In genomic region chr14:34119107-34119858, GRCh38 we compare ENCODE assay signal across 22 cellular contexts.
DNase-seq lines count a peak whose midpoint lies in the region; ATAC-seq lines count a peak whose summit lies in the region.
"Had no signal": no experiment of that assay in that cellular context is flagged by ENCODE, and none has a peak within 500 bp of the region (broad histone marks: within the 10 kb centered on the region; RNA-seq: fewer than 3 reads in every experiment).

No MANE protein-coding gene starts in this region.

- H3K9me3 Mint-ChIP-seq in activated T-cell treated with anti-CD3 and anti-CD28 coated beads, Interleukin-2, amount 50 U/mL, for 4 hours, result no peaks in the 10 kb centered on the region
- H3K9me3 Mint-ChIP-seq in activated T-cell treated with anti-CD3 and anti-CD28 coated beads, Interleukin-2, amount 50 U/mL, for 24 hours, result peaks cover 6% of the 10 kb centered on the region
- H3K9me3 Mint-ChIP-seq in activated naive CD8-positive, alpha-beta T cell treated with anti-CD3 and anti-CD28 coated beads, Interleukin-2, amount 50 U/mL, for 24 hours, result peaks cover 4% of the 10 kb centered on the region
- H3K9me3 Mint-ChIP-seq in activated naive CD8-positive, alpha-beta T cell treated with anti-CD3 and anti-CD28 coated beads for 36 hours, result peaks cover 4% of the 10 kb centered on the region
- H3K9me3 Mint-ChIP-seq: CD4-positive, alpha-beta T cell had no signal

- no peak overlapping the region for H3K27ac Mint-ChIP-seq in activated T-cell treated with anti-CD3 and anti-CD28 coated beads, Interleukin-2, amount 50 U/mL, for 24 hours
- no peak overlapping the region for H3K27ac Mint-ChIP-seq in activated naive CD8-positive, alpha-beta T cell treated with anti-CD3 and anti-CD28 coated beads, Interleukin-2, amount 50 U/mL, for 24 hours
- no peak overlapping the region for H3K27ac Mint-ChIP-seq in activated naive CD8-positive, alpha-beta T cell treated with anti-CD3 and anti-CD28 coated beads for 36 hours
- H3K27ac Mint-ChIP-seq: CD4-positive, alpha-beta T cell; CD8-positive, alpha-beta memory T cell; H9 had no signal

- H3K4me3 ChIP-seq in stomach smooth muscle (ENCODE audit: low read length in 2 of 2), result no peak overlapping the region
- H3K4me3 ChIP-seq: A549; BLaER1 treated with 17β-estradiol and CSF1 and Interleukin-3, amounts not matched to agents 10 nM and 100 nM; GM12878; GM23248 had no signal

- no peak overlapping the region for H3K4me3 Mint-ChIP-seq in activated T-cell treated with anti-CD3 and anti-CD28 coated beads, Interleukin-2, amount 50 U/mL, for 4 hours
- H3K4me3 Mint-ChIP-seq in activated T-cell treated with anti-CD3 and anti-CD28 coated beads, Interleukin-2, amount 50 U/mL, for 24 hours, result no peak overlapping the region
- no peak overlapping the region for H3K4me3 Mint-ChIP-seq in activated naive CD8-positive, alpha-beta T cell treated with anti-CD3 and anti-CD28 coated beads, Interleukin-2, amount 50 U/mL, for 24 hours
- H3K4me3 Mint-ChIP-seq in activated naive CD8-positive, alpha-beta T cell treated with anti-CD3 and anti-CD28 coated beads for 36 hours, result no peak overlapping the region
- H3K4me3 Mint-ChIP-seq: CD14-positive monocyte; CD4-positive, alpha-beta T cell; CD8-positive, alpha-beta memory T cell; H9 had no signal

- ATAC-seq in activated T-cell treated with anti-CD3 and anti-CD28 coated beads, Interleukin-2, amount 50 U/mL, for 4 hours, result peak; percentile 54 to 57
- ATAC-seq in activated naive CD8-positive, alpha-beta T cell treated with anti-CD3 and anti-CD28 coated beads, Interleukin-2, amount 50 U/mL, for 24 hours, result peak; percentile 40
- ATAC-seq: GM12878 had no signal

- H3K36me3 Mint-ChIP-seq in activated T-cell treated with anti-CD3 and anti-CD28 coated beads, Interleukin-2, amount 50 U/mL, for 4 hours (ENCODE audit: insufficient read depth), result no peaks in the 10 kb centered on the region
- H3K36me3 Mint-ChIP-seq in activated T-cell treated with anti-CD3 and anti-CD28 coated beads, Interleukin-2, amount 50 U/mL, for 24 hours (ENCODE audit: low read depth), result no peaks in the 10 kb centered on the region
- H3K36me3 Mint-ChIP-seq in activated naive CD8-positive, alpha-beta T cell treated with anti-CD3 and anti-CD28 coated beads, Interleukin-2, amount 50 U/mL, for 24 hours (ENCODE audit: low read depth), result no peaks in the 10 kb centered on the region
- H3K36me3 Mint-ChIP-seq in activated naive CD8-positive, alpha-beta T cell treated with anti-CD3 and anti-CD28 coated beads for 36 hours, result no peaks in the 10 kb centered on the region
- H3K36me3 Mint-ChIP-seq: CD14-positive monocyte; CD8-positive, alpha-beta memory T cell had no signal

- H3K9ac ChIP-seq in stomach smooth muscle (ENCODE audit: low read length in 2 of 2), result no peak overlapping the region
- H3K9ac ChIP-seq: BLaER1 treated with 17β-estradiol and CSF1 and Interleukin-3, amounts not matched to agents 10 nM and 100 nM; GM23248 had no signal

- peak overlapping the region; percentile 53 for H3K27ac ChIP-seq in stomach smooth muscle (ENCODE audit: low read length)
- H3K27ac ChIP-seq: A549; BLaER1 treated with 17β-estradiol and CSF1 and Interleukin-3, amounts not matched to agents 10 nM and 100 nM; GM23248 had no signal

- H3K27me3 ChIP-seq in stomach smooth muscle (ENCODE audit: control insufficient read depth in 1 of 2, insufficient read depth in 2 of 2, low read length in 2 of 2), result no peaks in the 10 kb centered on the region

- H3K27me3 Mint-ChIP-seq in activated T-cell treated with anti-CD3 and anti-CD28 coated beads, Interleukin-2, amount 50 U/mL, for 4 hours (ENCODE audit: low read depth), result peaks cover 8% of the 10 kb centered on the region
- H3K27me3 Mint-ChIP-seq in activated T-cell treated with anti-CD3 and anti-CD28 coated beads, Interleukin-2, amount 50 U/mL, for 24 hours, result peaks cover 17% of the 10 kb centered on the region
- H3K27me3 Mint-ChIP-seq in activated naive CD8-positive, alpha-beta T cell treated with anti-CD3 and anti-CD28 coated beads, Interleukin-2, amount 50 U/mL, for 24 hours, result peaks cover 15% of the 10 kb centered on the region
- peaks cover 17% of the 10 kb centered on the region for H3K27me3 Mint-ChIP-seq in activated naive CD8-positive, alpha-beta T cell treated with anti-CD3 and anti-CD28 coated beads for 36 hours
- H3K27me3 Mint-ChIP-seq: CD4-positive, alpha-beta T cell had no signal

- H3K36me3 ChIP-seq in stomach smooth muscle (ENCODE audit: control insufficient read depth in 2 of 2, insufficient read depth in 2 of 2, low read length in 2 of 2), result no peaks in the 10 kb centered on the region
- H3K36me3 ChIP-seq: BE2C; BLaER1 treated with 17β-estradiol and CSF1 and Interleukin-3, amounts not matched to agents 10 nM and 100 nM had no signal

- no peaks in the 10 kb centered on the region for H3K9me3 ChIP-seq in stomach smooth muscle (ENCODE audit: control insufficient read depth in 2 of 2, low read length in 2 of 2)
- H3K9me3 ChIP-seq: BE2C had no signal

- peaks cover 8% of the 10 kb centered on the region for H3K4me1 Mint-ChIP-seq in activated T-cell treated with anti-CD3 and anti-CD28 coated beads, Interleukin-2, amount 50 U/mL, for 4 hours (ENCODE audit: low read depth)
- peaks cover 20% of the 10 kb centered on the region for H3K4me1 Mint-ChIP-seq in activated T-cell treated with anti-CD3 and anti-CD28 coated beads, Interleukin-2, amount 50 U/mL, for 24 hours (ENCODE audit: low read depth)
- no peaks in the 10 kb centered on the region for H3K4me1 Mint-ChIP-seq in activated naive CD8-positive, alpha-beta T cell treated with anti-CD3 and anti-CD28 coated beads, Interleukin-2, amount 50 U/mL, for 24 hours
- H3K4me1 Mint-ChIP-seq in activated naive CD8-positive, alpha-beta T cell treated with anti-CD3 and anti-CD28 coated beads for 36 hours, result no peaks in the 10 kb centered on the region
- H3K4me1 Mint-ChIP-seq: CD14-positive monocyte; CD8-positive, alpha-beta memory T cell had no signal

- no peak for DNase-seq in activated T-cell treated with anti-CD3 and anti-CD28 coated beads, Interleukin-2, amount 50 U/mL, for 4 hours
- DNase-seq in activated T-cell treated with anti-CD3 and anti-CD28 coated beads, Interleukin-2, amount 50 U/mL, for 24 hours, result no peak
- no peak for DNase-seq in activated naive CD8-positive, alpha-beta T cell treated with anti-CD3 and anti-CD28 coated beads, Interleukin-2, amount 50 U/mL, for 24 hours
- DNase-seq in activated naive CD8-positive, alpha-beta T cell treated with anti-CD3 and anti-CD28 coated beads for 36 hours, result no peak
- no peak for DNase-seq in KG1 (lab: John Stamatoyannopoulos, UW)
- DNase-seq: 8988T; ACHN; AML-193; BE2C; CD4-positive, alpha-beta T cell; CD8-positive, alpha-beta memory T cell; DMS 273 treated with DMSO at 0.1 percent for 48 hours; DMS79; EL; GDM1; GM23248 had no signal

- peaks cover 6% of the 10 kb centered on the region for H3K4me1 ChIP-seq in stomach smooth muscle (ENCODE audit: control insufficient read depth, insufficient read depth, low read length)
- H3K4me1 ChIP-seq: BE2C had no signal
